ENCODE assay signal across 9 cellular contexts in the genomic region with DNA sequence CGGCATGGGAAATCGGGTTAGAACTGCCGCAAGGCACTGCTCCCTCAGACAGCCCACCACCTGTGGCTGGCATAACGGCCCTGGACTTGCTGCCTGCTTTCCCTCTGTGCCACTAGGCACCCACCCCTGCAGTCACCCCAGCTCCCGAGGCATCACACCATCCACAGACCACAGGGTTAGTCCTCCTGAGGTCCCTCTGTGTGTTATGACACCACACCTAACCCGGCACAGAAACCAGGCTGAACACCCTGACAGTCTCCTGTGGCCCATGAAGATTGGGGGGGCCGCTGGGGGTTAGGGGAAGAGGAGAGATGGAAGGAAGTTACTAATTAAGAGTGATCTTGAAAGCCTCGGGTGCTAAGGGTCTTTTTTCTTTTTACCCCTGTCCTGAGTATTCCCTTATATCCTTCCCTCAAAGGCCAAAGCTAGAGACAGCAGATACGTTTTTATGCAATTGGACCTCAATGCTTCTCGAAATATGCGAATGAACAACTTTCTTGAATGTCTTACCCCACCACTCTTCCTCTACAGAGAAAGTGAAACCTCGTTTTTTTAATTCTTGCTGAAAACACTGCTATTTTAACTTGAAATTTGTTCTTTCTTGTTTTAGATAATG. TPM values are rescaled to one million over a fixed set of nuclear protein-coding genes. Genes with fewer than 3 reads are reported as not detected.
DNase-seq lines count a peak whose midpoint lies in the region; ATAC-seq, FAIRE-seq and TF ChIP-seq lines count a peak whose summit lies in the region.
"Had no signal": no experiment of that assay in that cellular context is flagged by ENCODE, and none has a peak within 500 bp of the region (broad histone marks: within the 10 kb centered on the region; RNA-seq: fewer than 3 reads in every experiment).

No MANE protein-coding gene starts in this region.

- DNase-seq in GM12891 (ENCODE audit: insufficient read length, low spot score) (no peak), activated T-cell treated with anti-CD3 and anti-CD28 coated beads for 4 hours (peak; percentile 27), left lobe of liver (ENCODE audit: low spot score) (no peak), stomach (no peak), KBM-7 (no peak), lower leg skin (ENCODE audit: low spot score in 2 of 2) (no peak), HCEC 1CT (no peak)

- no peaks in the 10 kb centered on the region for H3K36me3 ChIP-seq in stomach

- H3K27ac ChIP-seq in stomach: peak overlapping the region; percentile 16 to 79 (median 62)

- intact Hi-C loops in stomach (cut with DNase I; ENCODE audit: low total_unique reads) (no loop called here), lower leg skin (cut with DNase I; ENCODE audit: low total_unique reads) (no loop called here)

- WGBS in stomach, 5 donors: 65 to 75% (median 71%) methylated on average over 12 of the region's 12 CpGs
- WGBS in lower leg skin, 2 donors: 59 to 61% methylated on average over 12 of the region's 12 CpGs

- in situ Hi-C loops in KBM-7 (cut with MboI; ENCODE audit: low pct_unique_long_range_greater_than_20kb, low sequenced_read_pairs): no loop called here

- peak overlapping the region in 3 of 4 donors; percentile 4 to 10 (median 7) for H3K4me3 ChIP-seq in stomach
- H3K4me3 ChIP-seq in lower leg skin (ENCODE audit: low read depth, poor library complexity, severe bottlenecking): no peak overlapping the region

- H3K4me1 ChIP-seq in stomach: peaks cover 11 to 75% (median 30%) of the 10 kb centered on the region in 4 donors

- H3K9me3 ChIP-seq in stomach: no peaks in the 10 kb centered on the region

- no peak for TF ChIP-seq EP300 in stomach (IDR thresholded peaks at IDR 0.05)

- FAIRE-seq in GM12891 (lab: Jason Lieb, UNC): peak; percentile 90
- FAIRE-seq: endothelial cell of umbilical vein had no signal

- TF ChIP-seq POLR2A in GM12891 (IDR thresholded peaks at IDR 0.05; ENCODE audit: low read depth, low read length) (peak; percentile 91), stomach (IDR thresholded peaks at IDR 0.05) (no peak), lower leg skin (IDR thresholded peaks at IDR 0.05) (no peak)

- ATAC-seq in HG03432 (IDR thresholded peaks at IDR 0.05; ENCODE audit: unreplicated experiment) (peak; percentile 41), left lobe of liver (peak; percentile 20)

- no peaks in the 10 kb centered on the region for H3K27me3 ChIP-seq in stomach

- TF ChIP-seq CTCF in stomach (IDR thresholded peaks at IDR 0.05): no peak
- TF ChIP-seq CTCF in lower leg skin (IDR thresholded peaks at IDR 0.05): no peak

TF ChIP-seq in GM12891, 5 proteins besides CTCF, POLR2A, EP300 and RAD21:
- TF ChIP-seq POLR2AphosphoS5 (IDR thresholded peaks at IDR 0.05; ENCODE audit: low read depth, low read length) (peak; percentile 90), POU2F2 (IDR thresholded peaks at IDR 0.05; ENCODE audit: low read depth, low read length) (no peak), TAF1 (IDR thresholded peaks at IDR 0.05; ENCODE audit: low read depth, low read length) (peak; percentile 73; the same call in 1 of the 2 replicates), SPI1 (IDR thresholded peaks at IDR 0.05; ENCODE audit: low read depth, low read length) (no peak), PAX5 (IDR thresholded peaks at IDR 0.05; ENCODE audit: insufficient read depth, low read length, severe bottlenecking) (peak; percentile 1)

RNA-seq across cellular contexts. Expression of a gene that starts 7.0 kb away (rescaled TPM):
- 171 TPM for polyA plus RNA-seq in GM12891 (2012; ENCODE audit: low read depth, missing spikeins)
- total RNA-seq in left lobe of liver (32.1 TPM), stomach (100 to 1,000 TPM in 2 of 5 donors, 10 to 100 TPM in 3; 32.7 to 137 (median 80.2) TPM), lower leg skin (10 to 100 TPM; 53.7 to 79.4 (median 63.9) TPM)
- 10 to 100 TPM; 29.6 to 51.5 (median 30.6) TPM for polyA plus RNA-seq in stomach
